In genomic region chr12:24111101-24111500, GRCh38 we compare ENCODE assay signal across 26 cellular contexts.
DNase-seq lines count a peak whose midpoint lies in the region; ATAC-seq, FAIRE-seq and TF ChIP-seq lines count a peak whose summit lies in the region.
"Had no signal": no experiment of that assay in that cellular context is flagged by ENCODE, and none has a peak within 500 bp of the region (broad histone marks: within the 10 kb centered on the region; RNA-seq: fewer than 3 reads in every experiment).

No MANE protein-coding gene starts in this region.

- no peaks in the 10 kb centered on the region for H3K79me2 ChIP-seq in astrocyte (ENCODE audit: insufficient read depth, low read length)

- ATAC-seq in HG03039 (IDR thresholded peaks at IDR 0.05; ENCODE audit: unreplicated experiment) (no peak), GM18502 (IDR thresholded peaks at IDR 0.05; ENCODE audit: poor library complexity, unreplicated experiment) (no peak)
- ATAC-seq: gastrocnemius medialis; HepG2; left cardiac atrium; naive thymus-derived CD8-positive, alpha-beta T cell had no signal

- H3K27me3 ChIP-seq in astrocyte (ENCODE audit: insufficient read depth, low read length), result no peaks in the 10 kb centered on the region
- H3K27me3 ChIP-seq: brain microvascular endothelial cell, gastrocnemius medialis had no signal

- H3K27ac ChIP-seq in astrocyte (ENCODE audit: low read depth, low read length), result peak overlapping the region; percentile 33
- H3K27ac ChIP-seq: brain microvascular endothelial cell, epithelial cell of prostate, gastrocnemius medialis, skin epidermis had no signal

- DNase-seq in HT1080 (ENCODE audit: low read depth) (peak; percentile 42), astrocyte (ENCODE audit: low read depth) (peak; percentile 64), glomerular visceral epithelial cell (ENCODE audit: extremely low spot score) (peak; percentile 20), urothelium cell line (ENCODE audit: low spot score) (peak; percentile 44), NCI-H82 (lab: John Stamatoyannopoulos, UW) (no peak)
- DNase-seq: activated CD4-positive, alpha-beta T cell treated with anti-CD3 and anti-CD28 coated beads for 48 hours; activated naive CD8-positive, alpha-beta T cell treated with anti-CD3 and anti-CD28 coated beads, Interleukin-2, amount 10 ng/mL, durations not matched to agents 7 days and 5 days; AML-193; brain microvascular endothelial cell; gastrocnemius medialis; H7; left cardiac atrium; naive thymus-derived CD8-positive, alpha-beta T cell; NCI-H1436 treated with DMSO at 0.1 percent for 48 hours; NCI-H2171; NCI-H526 treated with DMSO at 0.1 percent for 48 hours; SHP77 treated with DMSO at 0.1 percent for 48 hours; stimulated activated naive CD4-positive, alpha-beta T cell treated with Interleukin-2 at 50 U/mL for 16 hours; T-helper 1 cell had no signal

- H4K20me1 ChIP-seq in astrocyte (ENCODE audit: insufficient read depth, low read length), result no peaks in the 10 kb centered on the region

- no peaks in the 10 kb centered on the region for H3K9me3 ChIP-seq in astrocyte (ENCODE audit: insufficient read depth, low read depth, low read length)
- H3K9me3 ChIP-seq: gastrocnemius medialis had no signal

- no peaks in the 10 kb centered on the region for H3K36me3 ChIP-seq in astrocyte (ENCODE audit: insufficient read depth, low read length)
- H3K36me3 ChIP-seq: brain microvascular endothelial cell, gastrocnemius medialis had no signal

- no peaks in the 10 kb centered on the region for H3K9me3 Mint-ChIP-seq in astrocyte (ENCODE audit: unreplicated experiment)
- H3K9me3 Mint-ChIP-seq: dendritic cell treated with granulocyte-macrophage colony-stimulating factor and Interleukin-4, amounts not matched to agents 40 ng/mL and 50 ng/mL, for 4 days had no signal

- no peaks in the 10 kb centered on the region for H3K27me3 Mint-ChIP-seq in astrocyte (ENCODE audit: low read depth, unreplicated experiment)
- H3K27me3 Mint-ChIP-seq: activated naive CD8-positive, alpha-beta T cell treated with anti-CD3 and anti-CD28 coated beads, Interleukin-2, amount 10 ng/mL, durations not matched to agents 7 days and 5 days; dendritic cell treated with granulocyte-macrophage colony-stimulating factor and Interleukin-4, amounts not matched to agents 40 ng/mL and 50 ng/mL, for 4 days; naive thymus-derived CD8-positive, alpha-beta T cell; progenitor cell of endocrine pancreas had no signal

- H3K27ac Mint-ChIP-seq in astrocyte (ENCODE audit: unreplicated experiment), result no peak overlapping the region
- H3K27ac Mint-ChIP-seq: activated naive CD8-positive, alpha-beta T cell treated with anti-CD3 and anti-CD28 coated beads, Interleukin-2, amount 10 ng/mL, durations not matched to agents 7 days and 5 days; dendritic cell treated with granulocyte-macrophage colony-stimulating factor and Interleukin-4, amounts not matched to agents 40 ng/mL and 50 ng/mL, for 4 days; naive thymus-derived CD8-positive, alpha-beta T cell; progenitor cell of endocrine pancreas had no signal

- no peak overlapping the region for H3K4me3 ChIP-seq in astrocyte (ENCODE audit: insufficient read depth, low read depth, low read length)
- H3K4me3 ChIP-seq: gastrocnemius medialis, skin epidermis had no signal

- H3K4me1 Mint-ChIP-seq in astrocyte (ENCODE audit: low read depth, unreplicated experiment), result peaks cover 9% of the 10 kb centered on the region
- H3K4me1 Mint-ChIP-seq: activated naive CD8-positive, alpha-beta T cell treated with anti-CD3 and anti-CD28 coated beads, Interleukin-2, amount 10 ng/mL, durations not matched to agents 7 days and 5 days; naive thymus-derived CD8-positive, alpha-beta T cell had no signal

- peak overlapping the region; percentile 40 for H3K4me2 ChIP-seq in astrocyte (ENCODE audit: low read length)

- no peak overlapping the region for H3K4me3 Mint-ChIP-seq in astrocyte (ENCODE audit: unreplicated experiment)
- H3K4me3 Mint-ChIP-seq: activated naive CD8-positive, alpha-beta T cell treated with anti-CD3 and anti-CD28 coated beads, Interleukin-2, amount 10 ng/mL, durations not matched to agents 7 days and 5 days; dendritic cell treated with granulocyte-macrophage colony-stimulating factor and Interleukin-4, amounts not matched to agents 40 ng/mL and 50 ng/mL, for 4 days; naive thymus-derived CD8-positive, alpha-beta T cell had no signal

- H3K4me1 ChIP-seq in astrocyte (ENCODE audit: insufficient read depth, low read length), result peaks cover 6% of the 10 kb centered on the region
- H3K4me1 ChIP-seq: gastrocnemius medialis had no signal

- no peak overlapping the region for H3K9ac ChIP-seq in astrocyte (ENCODE audit: low read length)

- no peak overlapping the region for H2AFZ ChIP-seq in astrocyte (ENCODE audit: low read depth, low read length)

- TF ChIP-seq CTCF in astrocyte (IDR thresholded peaks at IDR 0.05; ENCODE audit: insufficient read depth, low read depth, low read length), result no peak

- H3K36me3 Mint-ChIP-seq in astrocyte (ENCODE audit: low read depth, unreplicated experiment), result no peaks in the 10 kb centered on the region
- H3K36me3 Mint-ChIP-seq: activated naive CD8-positive, alpha-beta T cell treated with anti-CD3 and anti-CD28 coated beads, Interleukin-2, amount 10 ng/mL, durations not matched to agents 7 days and 5 days; naive thymus-derived CD8-positive, alpha-beta T cell had no signal

- FAIRE-seq in astrocyte (lab: Jason Lieb, UNC) (peak; percentile 55), urothelium cell line (lab: Jason Lieb, UNC) (no peak)
- FAIRE-seq: HepG2 had no signal
